ENCODE assay signal across 8 cellular contexts in the genomic region with DNA sequence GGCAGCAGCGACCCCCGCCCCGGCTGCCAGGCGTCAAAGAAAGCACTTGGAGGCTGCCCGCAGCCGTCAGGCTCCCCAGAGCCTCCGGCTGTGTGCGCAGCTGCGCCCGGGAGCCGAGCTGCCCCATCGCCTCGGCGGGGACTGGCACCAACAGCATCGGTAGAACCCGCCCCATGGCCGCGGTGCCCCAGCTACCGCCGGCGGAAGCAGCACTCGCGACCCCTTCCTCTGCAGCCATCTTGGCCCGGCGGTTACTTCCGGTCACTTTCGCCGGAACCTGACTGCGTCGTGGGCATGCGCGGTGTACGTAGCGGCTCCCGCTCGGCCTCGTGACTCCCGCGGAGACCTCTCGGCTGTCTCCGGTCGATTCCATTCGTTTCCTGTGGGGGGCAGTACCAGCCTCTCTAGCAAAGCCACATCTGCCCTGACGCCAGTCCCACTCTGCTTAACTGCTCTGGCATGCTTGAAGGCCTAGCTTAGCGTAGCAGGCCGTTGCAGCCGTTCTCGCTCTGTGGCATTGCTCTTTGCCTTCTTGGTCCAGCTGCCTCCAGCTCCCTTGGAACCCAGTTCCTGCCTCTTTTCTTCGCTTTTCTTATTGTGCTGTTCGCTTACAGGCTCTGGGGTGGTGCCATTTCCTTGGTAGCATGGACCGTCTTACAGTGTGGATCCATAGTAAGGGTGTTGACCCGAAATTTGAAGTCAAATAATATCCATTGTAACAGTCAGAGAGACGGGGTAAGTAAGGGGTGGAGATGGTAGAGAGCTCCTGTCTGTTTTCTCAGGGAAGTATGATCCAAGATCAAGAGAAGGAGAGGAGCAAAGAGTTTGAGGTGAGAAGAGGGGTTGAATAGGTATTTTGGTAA. TPM values are rescaled to one million over a fixed set of nuclear protein-coding genes. Genes with fewer than 3 reads are reported as not detected.
DNase-seq lines count a peak whose midpoint lies in the region; ATAC-seq, FAIRE-seq and TF ChIP-seq lines count a peak whose summit lies in the region.

A gene with protein sequence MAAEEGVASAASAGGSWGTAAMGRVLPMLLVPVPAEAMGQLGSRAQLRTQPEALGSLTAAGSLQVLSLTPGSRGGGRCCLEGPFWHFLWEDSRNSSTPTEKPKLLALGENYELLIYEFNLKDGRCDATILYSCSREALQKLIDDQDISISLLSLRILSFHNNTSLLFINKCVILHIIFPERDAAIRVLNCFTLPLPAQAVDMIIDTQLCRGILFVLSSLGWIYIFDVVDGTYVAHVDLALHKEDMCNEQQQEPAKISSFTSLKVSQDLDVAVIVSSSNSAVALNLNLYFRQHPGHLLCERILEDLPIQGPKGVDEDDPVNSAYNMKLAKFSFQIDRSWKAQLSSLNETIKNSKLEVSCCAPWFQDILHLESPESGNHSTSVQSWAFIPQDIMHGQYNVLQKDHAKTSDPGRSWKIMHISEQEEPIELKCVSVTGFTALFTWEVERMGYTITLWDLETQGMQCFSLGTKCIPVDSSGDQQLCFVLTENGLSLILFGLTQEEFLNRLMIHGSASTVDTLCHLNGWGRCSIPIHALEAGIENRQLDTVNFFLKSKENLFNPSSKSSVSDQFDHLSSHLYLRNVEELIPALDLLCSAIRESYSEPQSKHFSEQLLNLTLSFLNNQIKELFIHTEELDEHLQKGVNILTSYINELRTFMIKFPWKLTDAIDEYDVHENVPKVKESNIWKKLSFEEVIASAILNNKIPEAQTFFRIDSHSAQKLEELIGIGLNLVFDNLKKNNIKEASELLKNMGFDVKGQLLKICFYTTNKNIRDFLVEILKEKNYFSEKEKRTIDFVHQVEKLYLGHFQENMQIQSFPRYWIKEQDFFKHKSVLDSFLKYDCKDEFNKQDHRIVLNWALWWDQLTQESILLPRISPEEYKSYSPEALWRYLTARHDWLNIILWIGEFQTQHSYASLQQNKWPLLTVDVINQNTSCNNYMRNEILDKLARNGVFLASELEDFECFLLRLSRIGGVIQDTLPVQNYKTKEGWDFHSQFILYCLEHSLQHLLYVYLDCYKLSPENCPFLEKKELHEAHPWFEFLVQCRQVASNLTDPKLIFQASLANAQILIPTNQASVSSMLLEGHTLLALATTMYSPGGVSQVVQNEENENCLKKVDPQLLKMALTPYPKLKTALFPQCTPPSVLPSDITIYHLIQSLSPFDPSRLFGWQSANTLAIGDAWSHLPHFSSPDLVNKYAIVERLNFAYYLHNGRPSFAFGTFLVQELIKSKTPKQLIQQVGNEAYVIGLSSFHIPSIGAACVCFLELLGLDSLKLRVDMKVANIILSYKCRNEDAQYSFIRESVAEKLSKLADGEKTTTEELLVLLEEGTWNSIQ (N-terminal part only) (minus strand): TSS at position 253 of the 863 bp plus-strand sequence. CDS start 15 bp downstream, at position 238.

- peak within 1 kb of the TSS; percentile 99 for H2AFZ ChIP-seq in smooth muscle cell (ENCODE audit: low read depth)

- H3K4me3 ChIP-seq in AG04449 (ENCODE audit: low read depth, low read length) = peak within 1 kb of the TSS; percentile 86
- peak within 1 kb of the TSS; percentile 90 for H3K4me3 ChIP-seq in WERI-Rb-1 (ENCODE audit: low read depth, low read length)
- peak within 1 kb of the TSS; percentile 99 for H3K4me3 ChIP-seq in bronchial epithelial cell (ENCODE audit: low read depth, low read length)
- peak within 1 kb of the TSS; percentile 91 for H3K4me3 ChIP-seq in smooth muscle cell

- peak within 1 kb of the TSS; percentile 90 for H3K9ac ChIP-seq in smooth muscle cell (ENCODE audit: low read depth)

- peak within 1 kb of the TSS; percentile 89 for H3K27ac ChIP-seq in WERI-Rb-1
- H3K27ac ChIP-seq in smooth muscle cell (ENCODE audit: low read depth) = peak within 1 kb of the TSS; percentile 80

- H3F3A ChIP-seq in smooth muscle cell (ENCODE audit: low read depth) = no peaks in the 10 kb centered on the region

- POLR2A ChIA-PET in AG04449 (lab: Yijun Ruan, JAX) = interaction anchor here (1.2 to 2.2 kb wide), 5 partner anchors 10 to 65 kb away, joined by 3 to 24 read pairs (median 8); partner anchors contain the start of genes B2M and PATL2

- peak; percentile 40 for FAIRE-seq in bronchial epithelial cell (lab: Jason Lieb, UNC)

- peak; percentile 89 for TF ChIP-seq CTCF in AG04449 (IDR thresholded peaks at IDR 0.05; ENCODE audit: insufficient read depth, low read length, missing control alignments)
- peak; percentile 93 for TF ChIP-seq CTCF in WERI-Rb-1 (IDR thresholded peaks at IDR 0.05; ENCODE audit: low read depth, low read length)
- TF ChIP-seq CTCF in bronchial epithelial cell (IDR thresholded peaks at IDR 0.05; ENCODE audit: insufficient read depth, low read length, severe bottlenecking) = peak; percentile 91
- TF ChIP-seq CTCF in smooth muscle cell (IDR thresholded peaks at IDR 0.05; ENCODE audit: borderline replicate concordance, insufficient read depth, poor library complexity, severe bottlenecking) = peak; percentile 81

- H3K4me2 ChIP-seq in smooth muscle cell = peak within 1 kb of the TSS; percentile 95

- peaks cover 18% of the 10 kb centered on the region for H3K4me1 ChIP-seq in smooth muscle cell (ENCODE audit: low read depth)

- H4K20me1 ChIP-seq in smooth muscle cell (ENCODE audit: low read depth) = no peaks in the 10 kb centered on the region

- peak; percentile 81 for DNase-seq in AG04449 (ENCODE audit: low read depth, low spot score)
- peak; percentile 84 for DNase-seq in NCI-H2196 treated with DMSO at 0.1 percent for 48 hours (lab: John Stamatoyannopoulos, UW; ENCODE audit: unreplicated experiment)
- DNase-seq in WERI-Rb-1 = peak; percentile 99
- DNase-seq in bronchial epithelial cell (ENCODE audit: low read depth) = peak; percentile 93
- DNase-seq in iPS-NIHi11 (ENCODE audit: low spot score) = peak; percentile 97
- DNase-seq in smooth muscle cell (lab: John Stamatoyannopoulos, UW; ENCODE audit: unreplicated experiment) = peak; percentile 93

- ATAC-seq in GM18868 (IDR thresholded peaks at IDR 0.05; ENCODE audit: unreplicated experiment) (peak; percentile 78), HG03135 (IDR thresholded peaks at IDR 0.05; ENCODE audit: unreplicated experiment) (peak; percentile 75)

- 7% methylated on average over 53 of the region's 53 CpGs for WGBS in smooth muscle cell (ENCODE audit: low lambda C conversion rate)

- peaks cover 24% of the 10 kb centered on the region for H3K79me2 ChIP-seq in smooth muscle cell (ENCODE audit: low read depth)

- H3K9me3 ChIP-seq in WERI-Rb-1 (ENCODE audit: severe bottlenecking) = no peaks in the 10 kb centered on the region
- no peaks in the 10 kb centered on the region for H3K9me3 ChIP-seq in smooth muscle cell (replicated peaks; ENCODE audit: low read depth)

- CTCF ChIA-PET in AG04449 (lab: Yijun Ruan, JAX) = interaction anchor here (0.7 to 6.3 kb wide), 43 partner anchors 8 to 190 kb away, joined by 3 to 153 read pairs (median 4); partner anchors contain the start of genes B2M, PATL2 and TRIM69

- peaks cover 9% of the 10 kb centered on the region for H3K36me3 ChIP-seq in WERI-Rb-1
- H3K36me3 ChIP-seq in bronchial epithelial cell (ENCODE audit: control insufficient read depth, insufficient read depth, low read length) = peaks cover 2% of the 10 kb centered on the region
- H3K36me3 ChIP-seq in smooth muscle cell (ENCODE audit: low read depth) = peaks cover 8% of the 10 kb centered on the region

- no peaks in the 10 kb centered on the region for H3K27me3 ChIP-seq in WERI-Rb-1 (ENCODE audit: insufficient read depth, low read depth, severe bottlenecking)
- no peaks in the 10 kb centered on the region for H3K27me3 ChIP-seq in bronchial epithelial cell (ENCODE audit: control insufficient read depth, insufficient read depth, low read length)
- H3K27me3 ChIP-seq in smooth muscle cell (ENCODE audit: low read depth) = no peaks in the 10 kb centered on the region

RNA-seq across cellular contexts. Expression of the gene that starts here (rescaled TPM):
- 49.8 and 65.5 TPM in 2 replicates for total RNA-seq in bronchial epithelial cell
- total RNA-seq in smooth muscle cell = 48.6 and 84.4 TPM in 2 replicates
- 16.2 and 17.1 TPM in 2 replicates for polyA plus RNA-seq in smooth muscle cell

Comparison
In these comparisons a context has a peak if more than half of its experiments do, and no peak if none do; other contexts are left out.
1. Peak in every context shown above with its lines: DNase-seq, ATAC-seq, H3K4me3 ChIP-seq and H3K27ac ChIP-seq.